10 cellular contexts compared by ENCODE assay signal in genomic region chr22:44758354-44758969, GRCh38. TPM values are rescaled to one million over a fixed set of nuclear protein-coding genes. Genes with fewer than 3 reads are reported as not detected.
DNase-seq lines count a peak whose midpoint lies in the region; ATAC-seq, FAIRE-seq and TF ChIP-seq lines count a peak whose summit lies in the region.
"Had no signal": no experiment of that assay in that cellular context is flagged by ENCODE, and none has a peak within 500 bp of the region (broad histone marks: within the 10 kb centered on the region; RNA-seq: fewer than 3 reads in every experiment).

No MANE protein-coding gene starts in this region.

- H3K4me1 ChIP-seq in OCI-LY7 (ENCODE audit: insufficient read depth, low read length, poor library complexity, severe bottlenecking): no peaks in the 10 kb centered on the region

- no peaks in the 10 kb centered on the region for H3K79me2 ChIP-seq in OCI-LY7 (ENCODE audit: insufficient read depth, low read depth, low read length)

- peaks cover 7% of the 10 kb centered on the region for H3K36me3 Mint-ChIP-seq in nephron (ENCODE audit: low read depth)

- CTCF ChIA-PET in OCI-LY7 (lab: Charles Lee; ENCODE audit: unreplicated experiment): no interaction called here

- H3K4me3 Mint-ChIP-seq in nephron: no peak overlapping the region
- H3K4me3 Mint-ChIP-seq: T-helper 17 cell had no signal

- H3K36me3 ChIP-seq in bronchial epithelial cell (ENCODE audit: control insufficient read depth, insufficient read depth, low read length): no peaks in the 10 kb centered on the region
- H3K36me3 ChIP-seq in OCI-LY7 (ENCODE audit: insufficient read depth, low read length): no peaks in the 10 kb centered on the region

- peak; percentile 7 for FAIRE-seq in bronchial epithelial cell (lab: Jason Lieb, UNC)

- H3K4me3 ChIP-seq in bronchial epithelial cell (ENCODE audit: low read depth, low read length): no peak overlapping the region
- H3K4me3 ChIP-seq in OCI-LY7 (ENCODE audit: low read depth, low read length, poor library complexity, severe bottlenecking): no peak overlapping the region

- TF ChIP-seq CTCF in bronchial epithelial cell (IDR thresholded peaks at IDR 0.05; ENCODE audit: insufficient read depth, low read length, severe bottlenecking) (no peak), nephron (IDR thresholded peaks at IDR 0.05; ENCODE audit: unreplicated experiment in 3 of 3) (no peak), OCI-LY7 (conservative IDR thresholded peaks at IDR 0.05; ENCODE audit: low read length) (no peak)

- no peaks in the 10 kb centered on the region for H3K9me3 ChIP-seq in OCI-LY7 (ENCODE audit: low read length)

- peaks cover 43% of the 10 kb centered on the region for H3K4me1 Mint-ChIP-seq in nephron
- H3K4me1 Mint-ChIP-seq: T-helper 17 cell had no signal

- no peak overlapping the region for H3K27ac ChIP-seq in OCI-LY7 (ENCODE audit: low read depth, low read length, poor library complexity, severe bottlenecking)

- H3K9me3 Mint-ChIP-seq in nephron: peaks cover 10% of the 10 kb centered on the region

- no peak overlapping the region for H2AFZ ChIP-seq in OCI-LY7 (ENCODE audit: low read length)

- BruUV-seq in OCI-LY7 (replicated peaks; lab: Mats Ljungman, UMichigan): no TSS peak

- no peaks in the 10 kb centered on the region for H3K27me3 ChIP-seq in bronchial epithelial cell (ENCODE audit: control insufficient read depth, insufficient read depth, low read length)

- no peak overlapping the region for H3K4me2 ChIP-seq in OCI-LY7 (ENCODE audit: low read length)

- no peaks in the 10 kb centered on the region for H3K9me2 ChIP-seq in OCI-LY7 (ENCODE audit: insufficient read depth, low read length)

- ATAC-seq in HG03135 (IDR thresholded peaks at IDR 0.05; ENCODE audit: unreplicated experiment) (no peak), HG03095 (IDR thresholded peaks at IDR 0.05; ENCODE audit: unreplicated experiment) (no peak), GM18873 (IDR thresholded peaks at IDR 0.05; ENCODE audit: low FRiP score, unreplicated experiment) (no peak)
- ATAC-seq: T-helper 17 cell had no signal

- DNase-seq in Daoy (ENCODE audit: low read depth) (peak; percentile 72), NCI-H2081 treated with DMSO at 0.1 percent for 48 hours (lab: John Stamatoyannopoulos, UW) (peak; percentile 9), bronchial epithelial cell (ENCODE audit: low read depth) (peak; percentile 67), OCI-LY7 (ENCODE audit: low spot score) (no peak)
- DNase-seq: NCI-H526 treated with DMSO at 0.1 percent for 48 hours, T-helper 17 cell had no signal

- POLR2A ChIA-PET in OCI-LY7 (lab: Charles Lee): no interaction called here

- intact Hi-C loops in OCI-LY7 (cut with micrococcal nuclease; ENCODE audit: unreplicated experiment): no loop called here

- peaks cover 16% of the 10 kb centered on the region for H3K27me3 Mint-ChIP-seq in nephron (ENCODE audit: low read depth)

- H3K27ac Mint-ChIP-seq in nephron: peak overlapping the region; percentile 7 to 40 (median 7)
- H3K27ac Mint-ChIP-seq: T-helper 17 cell had no signal

- H4K20me1 ChIP-seq in OCI-LY7 (ENCODE audit: insufficient read depth, low read length): no peaks in the 10 kb centered on the region

RNA-seq across cellular contexts. Expression of gene ARHGAP8, which starts 6.1 kb away (rescaled TPM):
- total RNA-seq in Daoy (2014; rRNA removed; shearing (Covaris generic)): 4.6 and 28.2 TPM in 2 replicates
- total RNA-seq in bronchial epithelial cell (15.0 and 18.2 TPM in 2 replicates), OCI-LY7 (2022) (not detected in 2 replicates)
- not detected in 2 replicates for total RNA-seq in OCI-LY7 (2014; rRNA removed; shearing (Covaris generic))

RNA-seq across cellular contexts. Expression of gene PRR5, which starts 56.5 kb away (rescaled TPM):
- 2.1 and 3.0 TPM in 2 replicates for total RNA-seq in Daoy (2014; rRNA removed; shearing (Covaris generic))
- 6.3 and 14.0 TPM in 2 replicates for total RNA-seq in bronchial epithelial cell
- total RNA-seq in OCI-LY7 (2014; rRNA removed; shearing (Covaris generic)): 0.19 and 0.44 TPM in 2 replicates
- 1.5 and 1.8 TPM in 2 replicates for total RNA-seq in OCI-LY7 (2022)
